12 cellular contexts compared by ENCODE assay signal in genomic region chr20:1818895-1819294, GRCh38.
A peak's percentile ranks its signal among the peaks of the same experiment; 100 is the strongest.
DNase-seq lines count a peak whose midpoint lies in the region; ATAC-seq and TF ChIP-seq lines count a peak whose summit lies in the region.
"Had no signal": no experiment of that assay in that cellular context is flagged by ENCODE, and none has a peak within 500 bp of the region (broad histone marks: within the 10 kb centered on the region; RNA-seq: fewer than 3 reads in every experiment).

No MANE protein-coding gene starts in this region.

- H3K56ac ChIP-seq in IMR-90 (ENCODE audit: extremely low read depth, insufficient read depth, low read length): no peak overlapping the region

- H4K8ac ChIP-seq in IMR-90 (ENCODE audit: low read depth in 2 of 2, low read length in 2 of 2): peak overlapping the region; percentile 55 to 75; a peak in 3 of 4 replicates

- no peak for TF ChIP-seq POLR2A in IMR-90 (IDR thresholded peaks at IDR 0.05; ENCODE audit: low read depth, low read length)

- peaks cover 39% of the 10 kb centered on the region for H3K9me1 ChIP-seq in IMR-90 (ENCODE audit: insufficient read depth, low read length)

- peak overlapping the region; percentile 10 for H3K14ac ChIP-seq in IMR-90 (replicated peaks; ENCODE audit: low read depth, low read length)

- H2AK9ac ChIP-seq in IMR-90 (replicated peaks; ENCODE audit: low read depth, low read length, poor library complexity): no peak overlapping the region

- CTCF ChIA-PET in IMR-90 (lab: Yijun Ruan, JAX): interaction anchor here (2.3 kb wide), 1 partner anchor 11 kb away, joined by 6 read pairs; no protein-coding TSS in a partner anchor
- CTCF ChIA-PET in CD4-positive, alpha-beta memory T cell (lab: Charles Lee; ENCODE audit: partially characterized antibody): no interaction called here

- H3K4me3 ChIP-seq in IMR-90 (ENCODE audit: insufficient read depth, low read depth, low read length): no peak overlapping the region
- H3K4me3 ChIP-seq in dorsolateral prefrontal cortex: peak overlapping the region in 1 of 59 donors; percentile 18
- no peak overlapping the region for H3K4me3 ChIP-seq in mucosa of rectum (ENCODE audit: low read length in 2 of 2)
- no peak overlapping the region for H3K4me3 ChIP-seq in CD4-positive, alpha-beta memory T cell (ENCODE audit: low read length in 2 of 2)
- H3K4me3 ChIP-seq: cardiac muscle cell had no signal

- peak overlapping the region; percentile 48 for H3K18ac ChIP-seq in IMR-90 (ENCODE audit: low read depth, low read length)

- peak overlapping the region; percentile 91 for H2BK120ac ChIP-seq in IMR-90 (ENCODE audit: low read depth, low read length)

- peaks cover 0 to 28% (median 25%) of the 10 kb centered on the region in 8 donors for H3K9me3 Mint-ChIP-seq in CD4-positive, alpha-beta memory T cell

- H2BK20ac ChIP-seq in IMR-90 (ENCODE audit: low read depth, low read length): peak overlapping the region; percentile 31; the same call in 1 of the 2 replicates

- no peak for TF ChIP-seq CTCF in IMR-90 (conservative IDR thresholded peaks at IDR 0.05; ENCODE audit: low read depth, low read length)
- TF ChIP-seq CTCF in dorsolateral prefrontal cortex (IDR thresholded peaks at IDR 0.05 in 54 of 56, conservative IDR thresholded peaks at IDR 0.05 in 2 of 56; ENCODE audit: low read depth in 1 of 56, partially characterized antibody in 56 of 56): no peak

- intact Hi-C loops in IMR-90 (cut with micrococcal nuclease) (no loop called here), dorsolateral prefrontal cortex (cut with DNase I) (no loop called here)
- intact Hi-C loops in CD4-positive, alpha-beta memory T cell (cut with micrococcal nuclease): no loop called here

- no peak overlapping the region for H2AFZ ChIP-seq in IMR-90 (replicated peaks; ENCODE audit: low read length, poor library complexity)

- H3K36me3 ChIP-seq in IMR-90 (ENCODE audit: control insufficient read depth, insufficient read depth, low read length) (no peaks in the 10 kb centered on the region), mucosa of rectum (ENCODE audit: control insufficient read depth in 2 of 2, insufficient read depth in 2 of 2, low read length in 2 of 2) (no peaks in the 10 kb centered on the region)
- H3K36me3 ChIP-seq in CD4-positive, alpha-beta memory T cell (ENCODE audit: insufficient read depth, low read length): no peaks in the 10 kb centered on the region
- H3K36me3 ChIP-seq: cardiac muscle cell had no signal

- H3K4me1 Mint-ChIP-seq in CD4-positive, alpha-beta memory T cell: peaks cover 4 to 7% (median 6%) of the 10 kb centered on the region in 4 donors

- H3K4me3 Mint-ChIP-seq in CD4-positive, alpha-beta memory T cell: no peak overlapping the region
- H3K4me3 Mint-ChIP-seq: activated CD8-positive, alpha-beta T cell treated with anti-CD3 and anti-CD28 coated beads for 36 hours; CD4-positive, CD25-positive, alpha-beta regulatory T cell had no signal

- H3K4me1 ChIP-seq in IMR-90 (ENCODE audit: control insufficient read depth, insufficient read depth, low read length): peaks cover 31% of the 10 kb centered on the region
- H3K4me1 ChIP-seq in mucosa of rectum (ENCODE audit: control insufficient read depth in 2 of 2, insufficient read depth in 2 of 2, low read length in 2 of 2): peaks cover 0 to 3% of the 10 kb centered on the region in 2 donors
- H3K4me1 ChIP-seq in CD4-positive, alpha-beta memory T cell (ENCODE audit: insufficient read depth, low read length): no peaks in the 10 kb centered on the region

- H4K5ac ChIP-seq in IMR-90 (ENCODE audit: low read depth, low read length): peak overlapping the region; percentile 56

- no peak overlapping the region for H2BK5ac ChIP-seq in IMR-90 (ENCODE audit: low read depth, low read length, poor library complexity, severe bottlenecking)

- peak overlapping the region; percentile 27; the same call in 1 of the 2 replicates for H3K9ac ChIP-seq in IMR-90 (ENCODE audit: low read depth, low read length)
- H3K9ac ChIP-seq in mucosa of rectum (ENCODE audit: low read depth in 1 of 2, low read length in 2 of 2): no peak overlapping the region

- DNase-seq in IMR-90 (no peak), dorsolateral prefrontal cortex (peak in 1 of 10 donors; percentile 24), substantia nigra (lab: John Stamatoyannopoulos, UW) (no peak), kidney tubule cell (ENCODE audit: low spot score) (no peak)
- DNase-seq in CD4-positive, alpha-beta memory T cell: no peak
- no peak for DNase-seq in activated effector memory CD4-positive, alpha-beta T cell treated with Interleukin-2 at 50 U/mL for 16 hours
- DNase-seq: activated CD8-positive, alpha-beta T cell treated with anti-CD3 and anti-CD28 coated beads for 36 hours; CD4-positive, CD25-positive, alpha-beta regulatory T cell; NCI-H2081 treated with DMSO at 0.1 percent for 48 hours; stimulated activated CD4-positive, alpha-beta T cell treated with anti-CD3 and anti-CD28 coated beads, Interleukin-2, amount 100 ng/mL, for 48 hours had no signal

- H3K79me1 ChIP-seq in IMR-90 (ENCODE audit: low read depth in 1 of 2, low read length in 2 of 2): no peaks in the 10 kb centered on the region

- ATAC-seq in IMR-90 (ENCODE audit: low read depth): no peak
- ATAC-seq: activated CD8-positive, alpha-beta T cell treated with anti-CD3 and anti-CD28 coated beads for 36 hours had no signal

- H3K36me3 Mint-ChIP-seq in CD4-positive, alpha-beta memory T cell: peaks cover 4 to 8% of the 10 kb centered on the region in 2 donors

- H3K27me3 ChIP-seq in IMR-90 (ENCODE audit: control insufficient read depth, insufficient read depth, low read length) (no peaks in the 10 kb centered on the region), dorsolateral prefrontal cortex (no peaks in the 10 kb centered on the region), mucosa of rectum (ENCODE audit: control insufficient read depth in 2 of 2, insufficient read depth in 2 of 2, low read length in 2 of 2) (no peaks in the 10 kb centered on the region)
- H3K27me3 ChIP-seq in CD4-positive, alpha-beta memory T cell (ENCODE audit: insufficient read depth, low read length): peaks cover 9% of the 10 kb centered on the region
- H3K27me3 ChIP-seq: cardiac muscle cell had no signal

- BruUV-seq in IMR-90 (replicated peaks; lab: Mats Ljungman, UMichigan): no TSS peak

- no peak overlapping the region for H3K27ac ChIP-seq in IMR-90 (ENCODE audit: insufficient read depth, low read length)
- peak overlapping the region; percentile 63 to 99 (median 97) for H3K27ac ChIP-seq in dorsolateral prefrontal cortex
- peak overlapping the region; percentile 20 to 58 for H3K27ac ChIP-seq in mucosa of rectum (ENCODE audit: low read depth in 2 of 2, low read length in 2 of 2)
- peak overlapping the region; percentile 89 for H3K27ac ChIP-seq in substantia nigra (ENCODE audit: low read depth, low read length, poor library complexity, severe bottlenecking)
- no peak overlapping the region for H3K27ac ChIP-seq in CD4-positive, alpha-beta memory T cell (ENCODE audit: low read depth, low read length)
- H3K27ac ChIP-seq: cardiac muscle cell had no signal

- dilution Hi-C loops in IMR-90 (cut with HindIII; ENCODE audit: low sequenced_read_pairs, unreplicated experiment): no loop called here

- no CpG with 5 or more reads among the region's 6 CpGs for WGBS in IMR-90 (ENCODE audit: extremely low coverage in 2 of 2, insufficient read length in 1 of 2), 2 experiments

- H2BK15ac ChIP-seq in IMR-90 (ENCODE audit: low read depth, low read length): peak overlapping the region; percentile 58; the same call in 2 of the 3 replicates

- peaks cover 36 to 52% of the 10 kb centered on the region in 2 donors for H3K27me3 Mint-ChIP-seq in CD4-positive, alpha-beta memory T cell

- 0 out of 2 replicates have a peak overlapping the region, but pooled peaks have one; percentile 56 for H3K23ac ChIP-seq in IMR-90 (ENCODE audit: low read depth, low read length)

- H3K9me3 ChIP-seq in IMR-90 (ENCODE audit: control insufficient read depth, insufficient read depth, low read length) (peaks cover 6% of the 10 kb centered on the region), mucosa of rectum (ENCODE audit: control insufficient read depth in 2 of 2, low read length in 2 of 2) (peaks cover 0 to 5% of the 10 kb centered on the region in 2 donors)
- H3K9me3 ChIP-seq in CD4-positive, alpha-beta memory T cell (ENCODE audit: control insufficient read depth in 1 of 2, low read length in 2 of 2): peaks cover 0 to 5% of the 10 kb centered on the region in 2 donors

- no peak overlapping the region for H3K4me2 ChIP-seq in IMR-90 (ENCODE audit: low read depth, low read length)

- POLR2A ChIA-PET in IMR-90 (lab: Charles Lee; ENCODE audit: unreplicated experiment): no interaction called here
- POLR2A ChIA-PET in CD4-positive, alpha-beta memory T cell (lab: Charles Lee; ENCODE audit: partially characterized antibody): no interaction called here

- TF ChIP-seq RAD21 in IMR-90 (IDR thresholded peaks at IDR 0.05; ENCODE audit: low read length): no peak

- no peak overlapping the region for H3K27ac Mint-ChIP-seq in CD4-positive, alpha-beta memory T cell
- H3K27ac Mint-ChIP-seq: activated CD8-positive, alpha-beta T cell treated with anti-CD3 and anti-CD28 coated beads for 36 hours; CD4-positive, CD25-positive, alpha-beta regulatory T cell had no signal

- H2AK5ac ChIP-seq in IMR-90 (ENCODE audit: low read depth, low read length): peak overlapping the region; percentile 57

- no peaks in the 10 kb centered on the region for H4K20me1 ChIP-seq in IMR-90 (ENCODE audit: insufficient read depth, low read length)

- peak overlapping the region; percentile 77 for H3K4ac ChIP-seq in IMR-90 (ENCODE audit: low read depth, low read length)

- in situ Hi-C loops in IMR-90 (cut with MboI; ENCODE audit: low sequenced_read_pairs): no loop called here

- H4K91ac ChIP-seq in IMR-90 (ENCODE audit: insufficient read depth, low read depth, low read length): peak overlapping the region; percentile 82

TF ChIP-seq in IMR-90, 13 proteins besides CTCF, POLR2A, EP300 and RAD21 (continues in another document):
- TF ChIP-seq CEBPB (IDR thresholded peaks at IDR 0.05; ENCODE audit: low read depth, low read length) (no peak), MAZ (IDR thresholded peaks at IDR 0.05; ENCODE audit: borderline replicate concordance, low read depth, low read length) (no peak), RFX5 (IDR thresholded peaks at IDR 0.05; ENCODE audit: low read depth, low read length) (no peak), CHD1 (IDR thresholded peaks at IDR 0.05; ENCODE audit: low read depth, low read length) (no peak), BHLHE40 (IDR thresholded peaks at IDR 0.05; ENCODE audit: low read depth, low read length) (no peak), SMC3 (IDR thresholded peaks at IDR 0.05; ENCODE audit: low read depth, low read length) (no peak), ELK1 (IDR thresholded peaks at IDR 0.05; ENCODE audit: borderline replicate concordance, low read depth, low read length) (no peak)

Comparison
In these comparisons a context has a peak if more than half of its experiments do, and no peak if none do; other contexts are left out.
1. H3K27ac ChIP-seq: peak in dorsolateral prefrontal cortex (59 of 59), mucosa of rectum (2 of 2) and substantia nigra (single experiment); none in IMR-90 (single experiment) and CD4-positive, alpha-beta memory T cell (single experiment).